11 cellular contexts compared by ENCODE assay signal in genomic region chr10:89393898-89394297, GRCh38. TPM values are rescaled to one million over a fixed set of nuclear protein-coding genes. Genes with fewer than 3 reads are reported as not detected.
DNase-seq lines count a peak whose midpoint lies in the region; ATAC-seq, FAIRE-seq and TF ChIP-seq lines count a peak whose summit lies in the region.
"Had no signal": no experiment of that assay in that cellular context is flagged by ENCODE, and none has a peak within 500 bp of the region (broad histone marks: within the 10 kb centered on the region; RNA-seq: fewer than 3 reads in every experiment).

No MANE protein-coding gene starts in this region.

- H3K27me3 ChIP-seq in keratinocyte (ENCODE audit: control insufficient read depth, extremely low read depth, insufficient read depth, low read length) = no peaks in the 10 kb centered on the region
- H3K27me3 ChIP-seq in suprapubic skin = no peaks in the 10 kb centered on the region

- H3K9ac ChIP-seq in keratinocyte (ENCODE audit: control insufficient read depth, extremely low read depth, insufficient read depth, low read length) = no peak overlapping the region

- H3K9me3 ChIP-seq in keratinocyte (ENCODE audit: control insufficient read depth, low read depth, low read length) (no peaks in the 10 kb centered on the region), suprapubic skin (no peaks in the 10 kb centered on the region)

- no peak overlapping the region for H3K27ac Mint-ChIP-seq in activated naive CD4-positive, alpha-beta T cell treated with anti-CD3 and anti-CD28 coated beads, Interleukin-2, amount 50 U/mL, for 24 hours
- H3K27ac Mint-ChIP-seq in activated naive CD4-positive, alpha-beta T cell treated with anti-CD3 and anti-CD28 coated beads for 36 hours = no peak overlapping the region
- peak overlapping the region in 1 of 2 donors; percentile 31 for H3K27ac Mint-ChIP-seq in T-cell

- H3K4me1 ChIP-seq in keratinocyte (ENCODE audit: control insufficient read depth, extremely low read depth, insufficient read depth, low read length) (peaks cover 14% of the 10 kb centered on the region), suprapubic skin (peaks cover 39% of the 10 kb centered on the region)

- dilution Hi-C loops in keratinocyte (cut with MboI; ENCODE audit: extremely low pct_ligation_motif_present, low sequenced_read_pairs) = no loop called here

- H3K4me1 Mint-ChIP-seq in activated naive CD4-positive, alpha-beta T cell treated with anti-CD3 and anti-CD28 coated beads, Interleukin-2, amount 50 U/mL, for 24 hours = peaks cover 61% of the 10 kb centered on the region
- H3K4me1 Mint-ChIP-seq in activated naive CD4-positive, alpha-beta T cell treated with anti-CD3 and anti-CD28 coated beads for 36 hours (ENCODE audit: low read depth) = peaks cover 30% of the 10 kb centered on the region
- H3K4me1 Mint-ChIP-seq in T-cell = peaks cover 43 to 64% (median 54%) of the 10 kb centered on the region in 3 donors

- no peak overlapping the region for H2AFZ ChIP-seq in keratinocyte (ENCODE audit: control insufficient read depth, low read length)

- peak overlapping the region; percentile 35 for H3K4me2 ChIP-seq in keratinocyte (ENCODE audit: control insufficient read depth, extremely low read depth, insufficient read depth, low read depth, low read length)

- no peaks in the 10 kb centered on the region for H3K9me3 Mint-ChIP-seq in activated naive CD4-positive, alpha-beta T cell treated with anti-CD3 and anti-CD28 coated beads, Interleukin-2, amount 50 U/mL, for 24 hours
- H3K9me3 Mint-ChIP-seq in activated naive CD4-positive, alpha-beta T cell treated with anti-CD3 and anti-CD28 coated beads for 36 hours = no peaks in the 10 kb centered on the region
- H3K9me3 Mint-ChIP-seq in T-cell = no peaks in the 10 kb centered on the region

- no peak for FAIRE-seq in keratinocyte (lab: Jason Lieb, UNC)

- no peak for ATAC-seq in T-cell (replicated peaks in 1 of 4)

- no peaks in the 10 kb centered on the region for H4K20me1 ChIP-seq in keratinocyte (ENCODE audit: control insufficient read depth, extremely low read depth, insufficient read depth, low read length)

- H3K79me2 ChIP-seq in keratinocyte (ENCODE audit: control insufficient read depth, insufficient read depth, low read length) = peaks cover 16% of the 10 kb centered on the region

- peaks cover 20% of the 10 kb centered on the region for H3K36me3 Mint-ChIP-seq in activated naive CD4-positive, alpha-beta T cell treated with anti-CD3 and anti-CD28 coated beads, Interleukin-2, amount 50 U/mL, for 24 hours
- no peaks in the 10 kb centered on the region for H3K36me3 Mint-ChIP-seq in activated naive CD4-positive, alpha-beta T cell treated with anti-CD3 and anti-CD28 coated beads for 36 hours (ENCODE audit: low read depth)
- H3K36me3 Mint-ChIP-seq in T-cell = peaks cover 27% of the 10 kb centered on the region

- no peak overlapping the region for H3K27ac ChIP-seq in keratinocyte (ENCODE audit: control insufficient read depth, insufficient read depth, low read length)
- H3K27ac ChIP-seq in suprapubic skin = no peak overlapping the region

- no peaks in the 10 kb centered on the region for H3K9me1 ChIP-seq in keratinocyte (ENCODE audit: control insufficient read depth, extremely low read depth, insufficient read depth, low read length)

- POLR2A ChIA-PET in T-cell (lab: Charles Lee) = interaction anchor here in 1 of 2 donors (0.7 kb wide), 1 partner anchor 89 kb away, joined by 4 read pairs; no protein-coding TSS in a partner anchor

- peak overlapping the region; percentile 88 for H3K4me3 Mint-ChIP-seq in activated naive CD4-positive, alpha-beta T cell treated with anti-CD3 and anti-CD28 coated beads, Interleukin-2, amount 50 U/mL, for 24 hours
- no peak overlapping the region for H3K4me3 Mint-ChIP-seq in activated naive CD4-positive, alpha-beta T cell treated with anti-CD3 and anti-CD28 coated beads for 36 hours
- peak overlapping the region; percentile 80 to 90 (median 83) for H3K4me3 Mint-ChIP-seq in T-cell

- TF ChIP-seq CTCF in keratinocyte (optimal IDR thresholded peaks at IDR 0.05 in 1 of 3, IDR thresholded peaks at IDR 0.05 in 1 of 3, conservative IDR thresholded peaks at IDR 0.05 in 1 of 3; ENCODE audit: extremely low read depth in 1 of 3, insufficient read depth in 2 of 3, low read length in 3 of 3) = no peak
- no peak for TF ChIP-seq CTCF in suprapubic skin (IDR thresholded peaks at IDR 0.05)

- intact Hi-C loops in activated naive CD4-positive, alpha-beta T cell treated with anti-CD3 and anti-CD28 coated beads for 36 hours (cut with micrococcal nuclease) = no loop called here

- WGBS in suprapubic skin = 33% methylated on average over 3 of the region's 3 CpGs

- CTCF ChIA-PET in activated naive CD4-positive, alpha-beta T cell treated with anti-CD3 and anti-CD28 coated beads for 36 hours (lab: Charles Lee) = interaction anchor here (1.6 kb wide), 1 partner anchor 10 kb away, joined by 5 read pairs; no protein-coding TSS in a partner anchor
- CTCF ChIA-PET in T-cell (lab: Charles Lee) = interaction anchor here in 1 of 2 donors (0.7 to 3.0 kb wide), 2 partner anchors 21 to 147 kb away, joined by 3 to 29 read pairs; partner anchors contain the start of gene IFIT5

- H3K36me3 ChIP-seq in keratinocyte (ENCODE audit: control insufficient read depth in 2 of 2, extremely low read depth in 1 of 2, insufficient read depth in 2 of 2, low read length in 2 of 2) (peaks cover 0 to 1% of the 10 kb centered on the region in 2 experiments), suprapubic skin (no peaks in the 10 kb centered on the region)

- no peak for DNase-seq in activated naive CD4-positive, alpha-beta T cell treated with anti-CD3 and anti-CD28 coated beads for 36 hours
- no peak for DNase-seq in T-cell
- no peak for DNase-seq in keratinocyte (ENCODE audit: low read depth, low spot score)
- no peak for DNase-seq in suprapubic skin (ENCODE audit: low spot score in 2 of 2)
- no peak for DNase-seq in NK-92 (lab: John Stamatoyannopoulos, UW; ENCODE audit: unreplicated experiment)
- no peak for DNase-seq in NCI-H187 treated with DMSO at 0.1 percent for 48 hours (lab: John Stamatoyannopoulos, UW)
- DNase-seq in CD1c-positive myeloid dendritic cell (ENCODE audit: extremely low spot score) = no peak
- DNase-seq: AML-193, MM.1S, T-helper 1 cell had no signal

- H3K27me3 Mint-ChIP-seq in activated naive CD4-positive, alpha-beta T cell treated with anti-CD3 and anti-CD28 coated beads, Interleukin-2, amount 50 U/mL, for 24 hours = no peaks in the 10 kb centered on the region
- no peaks in the 10 kb centered on the region for H3K27me3 Mint-ChIP-seq in activated naive CD4-positive, alpha-beta T cell treated with anti-CD3 and anti-CD28 coated beads for 36 hours (ENCODE audit: low read depth)
- H3K27me3 Mint-ChIP-seq in T-cell = no peaks in the 10 kb centered on the region

- no peak for TF ChIP-seq POLR2A in suprapubic skin (IDR thresholded peaks at IDR 0.05)

- TF ChIP-seq EP300 in suprapubic skin (IDR thresholded peaks at IDR 0.05) = no peak

- H3K4me3 ChIP-seq in keratinocyte (ENCODE audit: control insufficient read depth in 2 of 3, extremely low read depth in 1 of 3, insufficient read depth in 2 of 3, low read depth in 1 of 3, low read length in 3 of 3) (peak overlapping the region in 2 of 3 experiments; percentile 50 to 84), suprapubic skin (peak overlapping the region; percentile 60)

RNA-seq across cellular contexts. Expression of gene IFIT1, which starts 1.5 kb away (rescaled TPM):
- total RNA-seq in activated naive CD4-positive, alpha-beta T cell treated with anti-CD3 and anti-CD28 coated beads for 36 hours = 1 to 10 TPM; 5.9 to 6.0 TPM
- total RNA-seq in T-cell (1 to 10 TPM; 1.7 to 5.5 (median 3.0) TPM), suprapubic skin (1 to 10 TPM; 1.9 to 7.1 (median 2.7) TPM)
- 96.9 to 140 TPM (median 112 TPM) in 3 replicates for polyA plus RNA-seq in keratinocyte
- 0.51 TPM for polyA plus RNA-seq in keratinocyte (2011; ENCODE audit: low read depth)
- polyA plus RNA-seq in keratinocyte (2011; cell fraction: cytosol; rRNA removed) = 47.7 and 95.1 TPM in 2 replicates
- 73.5 and 102 TPM in 2 replicates for polyA plus RNA-seq in keratinocyte (2011; cell fraction: nucleus; rRNA removed)
- 1.6 and 83.3 TPM in 2 replicates for polyA plus RNA-seq in keratinocyte (2012; ENCODE audit: low replicate concordance)
- 3.9 to 61.5 TPM (median 32.3 TPM) in 3 replicates for polyA minus RNA-seq in keratinocyte
- polyA minus RNA-seq in keratinocyte (2011; cell fraction: cytosol; rRNA and poly(A)+ RNA removed) = 20.1 TPM
- polyA minus RNA-seq in keratinocyte (2011; cell fraction: nucleus; rRNA and poly(A)+ RNA removed) = 25.6 and 37.2 TPM in 2 replicates

RNA-seq across cellular contexts. Expression of gene IFIT1B, which starts 16.0 kb away (rescaled TPM):
- total RNA-seq in activated naive CD4-positive, alpha-beta T cell treated with anti-CD3 and anti-CD28 coated beads for 36 hours = not detected
- not detected for total RNA-seq in T-cell
- polyA plus RNA-seq in keratinocyte = not detected in 3 replicates
- not detected for polyA plus RNA-seq in keratinocyte (2011; ENCODE audit: low read depth)
- polyA plus RNA-seq in keratinocyte (2011; cell fraction: cytosol; rRNA removed) = not detected in 2 replicates
- polyA plus RNA-seq in keratinocyte (2011; cell fraction: nucleus; rRNA removed) = not detected in 2 replicates
- not detected in 2 replicates for polyA plus RNA-seq in keratinocyte (2012; ENCODE audit: low replicate concordance)
- polyA minus RNA-seq in keratinocyte = not detected in 3 replicates
- not detected for polyA minus RNA-seq in keratinocyte (2011; cell fraction: cytosol; rRNA and poly(A)+ RNA removed)
- not detected in 2 replicates for polyA minus RNA-seq in keratinocyte (2011; cell fraction: nucleus; rRNA and poly(A)+ RNA removed)
- not detected for total RNA-seq in suprapubic skin

RNA-seq across cellular contexts. Expression of gene IFIT5, which starts 20.5 kb away (rescaled TPM):
- total RNA-seq in activated naive CD4-positive, alpha-beta T cell treated with anti-CD3 and anti-CD28 coated beads for 36 hours = 1 to 10 TPM; 7.0 to 7.2 TPM
- total RNA-seq in T-cell = 10 to 100 TPM; 12.6 to 20.3 (median 18.5) TPM
- polyA plus RNA-seq in keratinocyte = 10.7 to 15.8 TPM (median 14.8 TPM) in 3 replicates
- 1.4 TPM for polyA plus RNA-seq in keratinocyte (2011; ENCODE audit: low read depth)
- 5.5 and 12.3 TPM in 2 replicates for polyA plus RNA-seq in keratinocyte (2011; cell fraction: cytosol; rRNA removed)
- polyA plus RNA-seq in keratinocyte (2011; cell fraction: nucleus; rRNA removed) = 9.8 and 11.4 TPM in 2 replicates
- polyA plus RNA-seq in keratinocyte (2012; ENCODE audit: low replicate concordance) = 2.4 and 14.9 TPM in 2 replicates
- polyA minus RNA-seq in keratinocyte = 3.6 to 14.5 TPM (median 7.4 TPM) in 3 replicates
- polyA minus RNA-seq in keratinocyte (2011; cell fraction: cytosol; rRNA and poly(A)+ RNA removed) = 8.8 TPM
- polyA minus RNA-seq in keratinocyte (2011; cell fraction: nucleus; rRNA and poly(A)+ RNA removed) = 6.5 and 13.2 TPM in 2 replicates
- total RNA-seq in suprapubic skin = 1 to 10 TPM; 4.3 to 8.2 (median 6.3) TPM
